Comparison of ENCODE assay signal across 9 cellular contexts in the genomic region with DNA sequence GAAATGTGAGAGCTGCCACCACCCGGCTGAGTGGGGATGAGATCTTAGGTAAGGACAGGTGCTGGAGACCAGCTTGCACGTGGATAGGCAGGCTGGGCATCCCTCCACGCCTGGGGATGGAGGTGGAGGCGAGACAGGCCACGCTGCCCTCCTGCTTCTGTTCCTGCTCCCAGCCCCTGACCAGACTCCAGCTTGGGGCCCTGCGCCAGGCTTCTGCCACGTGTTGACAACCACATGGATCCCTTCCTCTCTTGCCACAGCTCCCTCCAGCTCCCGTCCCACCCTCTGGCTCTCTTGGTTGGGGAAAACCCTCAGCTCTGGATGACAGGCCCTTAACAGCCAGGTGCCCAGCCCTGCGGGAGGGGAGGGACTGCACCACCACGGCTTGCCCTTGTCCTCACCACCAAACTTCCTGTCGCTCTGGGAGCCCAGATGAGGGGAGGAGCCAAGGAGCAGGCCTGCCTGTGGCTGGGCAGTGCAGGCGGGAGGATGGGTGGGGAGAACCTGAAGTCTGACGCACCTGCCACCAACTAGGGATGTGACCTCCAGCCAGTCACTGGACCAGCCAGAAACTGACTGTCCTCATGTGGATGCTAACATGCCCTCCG. TPM values are rescaled to one million over a fixed set of nuclear protein-coding genes. Genes with fewer than 3 reads are reported as not detected.
DNase-seq lines count a peak whose midpoint lies in the region; ATAC-seq, FAIRE-seq and TF ChIP-seq lines count a peak whose summit lies in the region.
"Had no signal": no experiment of that assay in that cellular context is flagged by ENCODE, and none has a peak within 500 bp of the region (broad histone marks: within the 10 kb centered on the region; RNA-seq: fewer than 3 reads in every experiment).

No MANE protein-coding gene starts in this region.

- H3K9me3 ChIP-seq in GM12878 (replicated peaks; ENCODE audit: control insufficient read depth, insufficient read depth, low read length): no peaks in the 10 kb centered on the region
- H3K9me3 ChIP-seq: A549 had no signal

- intact Hi-C loops in GM12878 (cut with micrococcal nuclease; ENCODE audit: unreplicated experiment): no loop called here

- DNase-seq in NCI-H1092 treated with DMSO at 0.1 percent for 48 hours (lab: John Stamatoyannopoulos, UW) (peak; percentile 59), NCI-H1092 (lab: John Stamatoyannopoulos, UW) (no peak), OCI-M1 (lab: John Stamatoyannopoulos, UW) (peak; percentile 11), GM12878 (ENCODE audit: low read depth, low spot score) (no peak), occipital lobe (lab: John Stamatoyannopoulos, UW) (no peak)

- WGBS in GM12878 (ENCODE audit: insufficient coverage, insufficient replicate concordance, low lambda C conversion rate, missing lambda C conversion rate): 17% methylated on average over 14 of the region's 14 CpGs

- no peak overlapping the region for H3K4me2 ChIP-seq in GM12878 (ENCODE audit: control insufficient read depth, insufficient read depth)
- H3K4me2 ChIP-seq: A549 had no signal

- BruUV-seq in GM12878 (replicated peaks; lab: Mats Ljungman, UMichigan): no TSS peak

- CTCF ChIA-PET in GM12878 (lab: Yijun Ruan, JAX): no interaction called here

- H3K4me3 ChIP-seq in GM12878: no peak overlapping the region
- no peak overlapping the region for H3K4me3 ChIP-seq in rectal smooth muscle tissue (ENCODE audit: low read length)
- H3K4me3 ChIP-seq: A549 had no signal

- RAD21 ChIA-PET in GM12878 (lab: Charles Lee; ENCODE audit: unreplicated experiment): no interaction called here

- no peak overlapping the region for H3K9ac ChIP-seq in GM12878 (ENCODE audit: control insufficient read depth, insufficient read depth, low read length)
- H3K9ac ChIP-seq in rectal smooth muscle tissue (ENCODE audit: low read length): no peak overlapping the region

- ATAC-seq in GM12878 (peak; percentile 79), HG03108 (IDR thresholded peaks at IDR 0.05; ENCODE audit: unreplicated experiment) (no peak), HG02642 (IDR thresholded peaks at IDR 0.05; ENCODE audit: poor library complexity, unreplicated experiment) (no peak)

- TF ChIP-seq EP300 in GM12878 (IDR thresholded peaks at IDR 0.05; ENCODE audit: borderline replicate concordance in 1 of 2, control insufficient read depth in 1 of 2, low read depth in 2 of 2, low read length in 2 of 2): no peak

- TF ChIP-seq POLR2A in GM12878 (IDR thresholded peaks at IDR 0.05; ENCODE audit: low read depth, low read length): no peak

- POLR2A ChIA-PET in GM12878 (lab: Charles Lee): no interaction called here

- in situ Hi-C loops in GM12878 (cut with MboI): no loop called here

- no peaks in the 10 kb centered on the region for H3K4me1 ChIP-seq in GM12878 (ENCODE audit: control insufficient read depth, insufficient read depth, low read length)
- H3K4me1 ChIP-seq in rectal smooth muscle tissue (ENCODE audit: control insufficient read depth, insufficient read depth, low read length): peaks cover 33% of the 10 kb centered on the region
- H3K4me1 ChIP-seq: A549 had no signal

- no peak overlapping the region for H2AFZ ChIP-seq in GM12878 (ENCODE audit: control insufficient read depth, low read depth, low read length)

- TF ChIP-seq CTCF in GM12878 (IDR thresholded peaks at IDR 0.05 in 2 of 3, conservative IDR thresholded peaks at IDR 0.05 in 1 of 3; ENCODE audit: control insufficient read depth in 2 of 3, extremely low read depth in 1 of 3, insufficient read depth in 1 of 3, low read depth in 3 of 3, low read length in 3 of 3): no peak

- H3K79me2 ChIP-seq in GM12878 (ENCODE audit: control insufficient read depth, insufficient read depth, low read length): no peaks in the 10 kb centered on the region

- no peak overlapping the region for H3K27ac ChIP-seq in GM12878 (ENCODE audit: control insufficient read depth, insufficient read depth)
- peak overlapping the region; percentile 54 for H3K27ac ChIP-seq in rectal smooth muscle tissue (ENCODE audit: low read depth, low read length)
- H3K27ac ChIP-seq: A549 had no signal

- SMC1A ChIA-PET in GM12878 (lab: Charles Lee; ENCODE audit: uncharacterized antibody, unreplicated experiment): no interaction called here

- no peak for FAIRE-seq in GM12878 (lab: Jason Lieb, UNC)
- FAIRE-seq: A549 had no signal

- H3K36me3 ChIP-seq in GM12878 (ENCODE audit: control insufficient read depth in 2 of 2, insufficient read depth in 2 of 2, low read length in 1 of 2): no peaks in the 10 kb centered on the region
- no peaks in the 10 kb centered on the region for H3K36me3 ChIP-seq in rectal smooth muscle tissue (ENCODE audit: control insufficient read depth, insufficient read depth, low read length)

- no peaks in the 10 kb centered on the region for H4K20me1 ChIP-seq in GM12878 (ENCODE audit: control insufficient read depth, insufficient read depth)

- H3K27me3 ChIP-seq in GM12878 (replicated peaks in 1 of 2; ENCODE audit: control insufficient read depth in 2 of 2, insufficient read depth in 2 of 2, low read length in 1 of 2): peaks cover 0 to 2% of the 10 kb centered on the region in 2 experiments; a peak in 1 of 4 replicates
- H3K27me3 ChIP-seq in rectal smooth muscle tissue (ENCODE audit: control insufficient read depth, insufficient read depth, low read length): no peaks in the 10 kb centered on the region

- no peak for TF ChIP-seq RAD21 in GM12878 (IDR thresholded peaks at IDR 0.05; ENCODE audit: insufficient read depth, low read depth, low read length)

TF ChIP-seq in GM12878, 131 proteins besides CTCF, POLR2A, EP300 and RAD21 (continues in another document):
- TF ChIP-seq KDM1A (IDR thresholded peaks at IDR 0.05; ENCODE audit: borderline replicate concordance): no peak
- no peak for TF ChIP-seq SKIL (IDR thresholded peaks at IDR 0.05; ENCODE audit: low read depth, poor library complexity, severe bottlenecking)
- TF ChIP-seq FOS (IDR thresholded peaks at IDR 0.05; ENCODE audit: borderline replicate concordance, extremely low read depth, insufficient read length): no peak
- no peak for TF ChIP-seq DPF2 (IDR thresholded peaks at IDR 0.05)

RNA-seq across cellular contexts. Expression of gene KCNH2, which starts 36.0 kb away (rescaled TPM):
- total RNA-seq in GM12878 (2013; cell fraction: nucleolus; rRNA removed): 0.29 and 0.37 TPM in 2 replicates
- total RNA-seq in GM12878 (2014; rRNA removed): not detected in 2 replicates
- not detected in 2 replicates for total RNA-seq in GM12878 (2014; rRNA removed; fragmentation: Illumina TruSeq; extraction: Trizol)
- 0.18 and 0.19 TPM in 2 replicates for total RNA-seq in GM12878 (2021)
- not detected for polyA plus RNA-seq in GM12878 (2011; ENCODE audit: low read depth)
- polyA plus RNA-seq in GM12878 (2011; rRNA removed): 0.10 and 0.24 TPM in 2 replicates
- 0.30 and 0.33 TPM in 2 replicates for polyA plus RNA-seq in GM12878 (2011; cell fraction: cytosol; rRNA removed)
- polyA plus RNA-seq in GM12878 (2011; cell fraction: nucleus; rRNA removed): 0.78 and 0.82 TPM in 2 replicates
- polyA plus RNA-seq in GM12878 (2012): 0.08 TPM in 2 replicates
- polyA plus RNA-seq in GM12878 (2014; fragmentation: Illumina TruSeq; extraction: Trizol): not detected in 2 replicates
- under 1 TPM in 1 of 2 experiments, not detected in 1; 0.04 TPM for polyA plus RNA-seq in GM12878 (2014; fragmentation: Nextera tagmentation; extraction: Ambion mirVana)
- polyA plus RNA-seq in GM12878 (2014; rRNA removed): 0.03 and 0.15 TPM in 2 replicates
- polyA plus RNA-seq in GM12878 (2016; fragmentation: Nextera tagmentation; extraction: Ambion mirVana): not detected
- 0.37 and 0.88 TPM in 2 replicates for polyA minus RNA-seq in GM12878 (2011; rRNA and poly(A)+ RNA removed)
- 0.31 and 0.53 TPM in 2 replicates for polyA minus RNA-seq in GM12878 (2011; cell fraction: cytosol; rRNA and poly(A)+ RNA removed)
- polyA minus RNA-seq in GM12878 (2011; cell fraction: nucleus; rRNA and poly(A)+ RNA removed): 0.12 and 0.19 TPM in 2 replicates
- 8.0 TPM for total RNA-seq in occipital lobe

RNA-seq across cellular contexts. Expression of gene NOS3, which starts 48.7 kb away (rescaled TPM):
- total RNA-seq in GM12878 (2013; cell fraction: nucleolus; rRNA removed): 3.4 and 7.9 TPM in 2 replicates
- total RNA-seq in GM12878 (2014; rRNA removed) (0.06 and 0.16 TPM in 2 replicates), GM12878 (2014; rRNA removed; fragmentation: Illumina TruSeq; extraction: Trizol) (0.05 and 0.09 TPM in 2 replicates), GM12878 (2021) (0.32 and 0.92 TPM in 2 replicates), occipital lobe (0.78 TPM)
- polyA plus RNA-seq in GM12878 (2011; ENCODE audit: low read depth): not detected
- polyA plus RNA-seq in GM12878 (2011; rRNA removed) (0.30 and 0.42 TPM in 2 replicates), GM12878 (2014; fragmentation: Illumina TruSeq; extraction: Trizol) (0.06 TPM in 1 of 2 replicates, not detected in the other), GM12878 (2014; fragmentation: Nextera tagmentation; extraction: Ambion mirVana) (not detected), GM12878 (2014; rRNA removed) (0.33 and 0.56 TPM in 2 replicates), GM12878 (2016; fragmentation: Nextera tagmentation; extraction: Ambion mirVana) (under 1 TPM in 1 of 2 experiments, not detected in 1; 0.70 TPM)
- polyA plus RNA-seq in GM12878 (2011; cell fraction: cytosol; rRNA removed): 1.1 and 1.4 TPM in 2 replicates
- polyA plus RNA-seq in GM12878 (2011; cell fraction: nucleus; rRNA removed): 1.9 and 2.4 TPM in 2 replicates
- 0.11 and 0.32 TPM in 2 replicates for polyA plus RNA-seq in GM12878 (2012)
- polyA minus RNA-seq in GM12878 (2011; rRNA and poly(A)+ RNA removed): 1.2 and 2.5 TPM in 2 replicates
- 1.1 and 1.5 TPM in 2 replicates for polyA minus RNA-seq in GM12878 (2011; cell fraction: cytosol; rRNA and poly(A)+ RNA removed)
- polyA minus RNA-seq in GM12878 (2011; cell fraction: nucleus; rRNA and poly(A)+ RNA removed): 0.12 and 1.1 TPM in 2 replicates

Comparison
In these comparisons a context has a peak if more than half of its experiments do, and no peak if none do; other contexts are left out.
1. DNase-seq: peak in NCI-H1092 treated with DMSO at 0.1 percent for 48 hours (single experiment) and OCI-M1 (single experiment); none in NCI-H1092 (single experiment), GM12878 (single experiment) and occipital lobe (single experiment).